ENCODE assay signal across 8 cellular contexts in genomic region chr19:14530005-14530348, GRCh38. TPM values are rescaled to one million over a fixed set of nuclear protein-coding genes. Genes with fewer than 3 reads are reported as not detected.
A peak's percentile ranks its signal among the peaks of the same experiment; 100 is the strongest.
DNase-seq lines count a peak whose midpoint lies in the region; ATAC-seq and TF ChIP-seq lines count a peak whose summit lies in the region.

No MANE protein-coding gene starts in this region.

- POLR2A ChIA-PET in activated CD4-positive, alpha-beta T cell treated with anti-CD3 and anti-CD28 coated beads, Interleukin-2, amount 10 ng/mL, durations not matched to agents 7 days and 5 days (lab: Charles Lee): no interaction called here

- no peak for TF ChIP-seq CTCF in VCaP (conservative IDR thresholded peaks at IDR 0.05)
- TF ChIP-seq CTCF in foreskin fibroblast (IDR thresholded peaks at IDR 0.05; ENCODE audit: low read depth, low read length): no peak
- TF ChIP-seq CTCF in prostate gland (IDR thresholded peaks at IDR 0.05): no peak

- H3K27me3 ChIP-seq in prostate gland (replicated peaks; ENCODE audit: insufficient read depth): no peaks in the 10 kb centered on the region

- TF ChIP-seq POLR2A in prostate gland (IDR thresholded peaks at IDR 0.05): no peak

- H3K36me3 Mint-ChIP-seq in activated CD4-positive, alpha-beta T cell treated with anti-CD3 and anti-CD28 coated beads, Interleukin-2, amount 10 ng/mL, durations not matched to agents 7 days and 5 days (ENCODE audit: low read depth): peaks cover 16% of the 10 kb centered on the region

- H3K27me3 Mint-ChIP-seq in activated CD4-positive, alpha-beta T cell treated with anti-CD3 and anti-CD28 coated beads, Interleukin-2, amount 10 ng/mL, durations not matched to agents 7 days and 5 days: no peaks in the 10 kb centered on the region

- H3K4me1 ChIP-seq in prostate gland (replicated peaks): peaks cover 5% of the 10 kb centered on the region

- H3K4me1 Mint-ChIP-seq in activated CD4-positive, alpha-beta T cell treated with anti-CD3 and anti-CD28 coated beads, Interleukin-2, amount 10 ng/mL, durations not matched to agents 7 days and 5 days: peaks cover 40% of the 10 kb centered on the region

- H3K4me3 Mint-ChIP-seq in activated CD4-positive, alpha-beta T cell treated with anti-CD3 and anti-CD28 coated beads, Interleukin-2, amount 10 ng/mL, durations not matched to agents 7 days and 5 days: peak overlapping the region; percentile 81

- DNase-seq in activated CD4-positive, alpha-beta T cell treated with anti-CD3 and anti-CD28 coated beads, Interleukin-2, amount 10 ng/mL, durations not matched to agents 7 days and 5 days: peak; percentile 37
- no peak for DNase-seq in activated CD4-positive, alpha-beta T cell treated with anti-CD3 and anti-CD28 coated beads, Interleukin-2, amount 50 U/mL, for 48 hours
- DNase-seq in foreskin fibroblast (no peak), prostate gland (ENCODE audit: low spot score) (no peak)

- peak overlapping the region; percentile 88 for H3K27ac ChIP-seq in VCaP
- peak overlapping the region; percentile 94 to 98 for H3K27ac ChIP-seq in prostate gland

- no peaks in the 10 kb centered on the region for H3K9me3 Mint-ChIP-seq in activated CD4-positive, alpha-beta T cell treated with anti-CD3 and anti-CD28 coated beads, Interleukin-2, amount 10 ng/mL, durations not matched to agents 7 days and 5 days

- intact Hi-C loops in prostate gland (cut with DNase I): no loop called here

- no peaks in the 10 kb centered on the region for H3K36me3 ChIP-seq in prostate gland

- H3K9me3 ChIP-seq in prostate gland: no peaks in the 10 kb centered on the region

- H3K4me3 ChIP-seq in foreskin fibroblast (ENCODE audit: low read depth in 1 of 2, low read length in 2 of 2) (peak overlapping the region; percentile 86 to 99), prostate gland (peak overlapping the region; percentile 64 to 90)

- WGBS in prostate gland: under 1% methylated on average over 18 of the region's 18 CpGs

- H3K27ac Mint-ChIP-seq in activated CD4-positive, alpha-beta T cell treated with anti-CD3 and anti-CD28 coated beads, Interleukin-2, amount 10 ng/mL, durations not matched to agents 7 days and 5 days: peak overlapping the region; percentile 95

- ATAC-seq in HG03378 (IDR thresholded peaks at IDR 0.05; ENCODE audit: unreplicated experiment) (no peak), HG02610 (IDR thresholded peaks at IDR 0.05; ENCODE audit: unreplicated experiment) (no peak), esophagus mucosa (no peak)

- CTCF ChIA-PET in activated CD4-positive, alpha-beta T cell treated with anti-CD3 and anti-CD28 coated beads, Interleukin-2, amount 10 ng/mL, durations not matched to agents 7 days and 5 days (lab: Charles Lee): no interaction called here

RNA-seq across cellular contexts. Expression of gene TECR, which starts 0.6 kb away (rescaled TPM):
- total RNA-seq in activated CD4-positive, alpha-beta T cell treated with anti-CD3 and anti-CD28 coated beads, Interleukin-2, amount 10 ng/mL, durations not matched to agents 7 days and 5 days: 100 to 1,000 TPM; 169 to 190 TPM
- total RNA-seq in prostate gland: 100 to 1,000 TPM; 137 to 154 TPM
- total RNA-seq in esophagus mucosa: 341 TPM

RNA-seq across cellular contexts. Expression of gene DNAJB1, which starts 11.8 kb away (rescaled TPM):
- 100 to 1,000 TPM in 1 of 2 experiments, 10 to 100 TPM in 1; 89.7 to 100 TPM for total RNA-seq in activated CD4-positive, alpha-beta T cell treated with anti-CD3 and anti-CD28 coated beads, Interleukin-2, amount 10 ng/mL, durations not matched to agents 7 days and 5 days
- total RNA-seq in prostate gland: 100 to 1,000 TPM in 1 of 2 donors, 10 to 100 TPM in 1; 91.6 to 108 TPM
- 337 TPM for total RNA-seq in esophagus mucosa

RNA-seq across cellular contexts. Expression of gene GIPC1, which starts 34.0 kb away (rescaled TPM):
- 10 to 100 TPM; 36.5 to 47.2 TPM for total RNA-seq in activated CD4-positive, alpha-beta T cell treated with anti-CD3 and anti-CD28 coated beads, Interleukin-2, amount 10 ng/mL, durations not matched to agents 7 days and 5 days
- 100 to 1,000 TPM in 1 of 2 donors, 10 to 100 TPM in 1; 71.8 to 101 TPM for total RNA-seq in prostate gland
- total RNA-seq in esophagus mucosa: 254 TPM

RNA-seq across cellular contexts. Expression of gene NDUFB7, which starts 41.9 kb away (rescaled TPM):
- 100 to 1,000 TPM; 121 to 123 TPM for total RNA-seq in activated CD4-positive, alpha-beta T cell treated with anti-CD3 and anti-CD28 coated beads, Interleukin-2, amount 10 ng/mL, durations not matched to agents 7 days and 5 days
- total RNA-seq in prostate gland: 100 to 1,000 TPM; 507 to 534 TPM
- 186 TPM for total RNA-seq in esophagus mucosa

RNA-seq across cellular contexts. Expression of gene CLEC17A, which starts 52.9 kb away (rescaled TPM):
- not detected for total RNA-seq in activated CD4-positive, alpha-beta T cell treated with anti-CD3 and anti-CD28 coated beads, Interleukin-2, amount 10 ng/mL, durations not matched to agents 7 days and 5 days
- total RNA-seq in prostate gland (1 to 10 TPM in 1 of 2 donors, under 1 TPM in 1; 0.14 to 1.0 TPM), esophagus mucosa (0.20 TPM)
